20 cellular contexts compared by ENCODE assay signal in genomic region chr12:27778206-27778605, GRCh38. TPM values are rescaled to one million over a fixed set of nuclear protein-coding genes. Genes with fewer than 3 reads are reported as not detected.
DNase-seq lines count a peak whose midpoint lies in the region; ATAC-seq and TF ChIP-seq lines count a peak whose summit lies in the region.
"Had no signal": no experiment of that assay in that cellular context is flagged by ENCODE, and none has a peak within 500 bp of the region (broad histone marks: within the 10 kb centered on the region; RNA-seq: fewer than 3 reads in every experiment).

No MANE protein-coding gene starts in this region.

- H3K27me3 ChIP-seq in CD4-positive, alpha-beta memory T cell (ENCODE audit: insufficient read depth, low read length): no peaks in the 10 kb centered on the region
- H3K27me3 ChIP-seq in brain microvascular endothelial cell (replicated peaks): no peaks in the 10 kb centered on the region
- H3K27me3 ChIP-seq: BLaER1 had no signal

- no peak overlapping the region for H3K27ac Mint-ChIP-seq in T-helper 1 cell treated with Interleukin-12 subunit alpha and Interleukin-12 subunit beta and Interleukin-4 antibody, amounts not matched to agents 30 μg/mL and 1 μg/mL, for 36 hours
- peak overlapping the region in 2 of 7 donors; percentile 52 to 82 for H3K27ac Mint-ChIP-seq in CD4-positive, alpha-beta memory T cell
- no peak overlapping the region for H3K27ac Mint-ChIP-seq in activated T-helper 17 cell treated with anti-CD3 and anti-CD28 coated beads, Interleukin-2, amount 50 U/mL, for 72 hours
- H3K27ac Mint-ChIP-seq in naive thymus-derived CD8-positive, alpha-beta T cell: peak overlapping the region in 1 of 10 donors; percentile 71

- no peak for ATAC-seq in activated T-helper 17 cell treated with anti-CD3 and anti-CD28 coated beads, Interleukin-2, amount 50 U/mL, for 72 hours (replicated peaks)
- no peak for ATAC-seq in naive thymus-derived CD8-positive, alpha-beta T cell
- ATAC-seq in HG03097 (IDR thresholded peaks at IDR 0.05; ENCODE audit: low FRiP score, unreplicated experiment): no peak

- POLR2A ChIA-PET in CD4-positive, alpha-beta memory T cell (lab: Charles Lee; ENCODE audit: partially characterized antibody): no interaction called here
- POLR2A ChIA-PET in naive thymus-derived CD8-positive, alpha-beta T cell (lab: Charles Lee): no interaction called here

- H3K4me1 ChIP-seq in CD4-positive, alpha-beta memory T cell (ENCODE audit: insufficient read depth, low read length): peaks cover 26% of the 10 kb centered on the region

- H3K4me3 Mint-ChIP-seq in T-helper 1 cell treated with Interleukin-12 subunit alpha and Interleukin-12 subunit beta and Interleukin-4 antibody, amounts not matched to agents 30 μg/mL and 1 μg/mL, for 36 hours: peak overlapping the region; percentile 33
- peak overlapping the region in 6 of 8 donors; percentile 37 to 90 (median 70) for H3K4me3 Mint-ChIP-seq in CD4-positive, alpha-beta memory T cell
- H3K4me3 Mint-ChIP-seq in activated T-helper 17 cell treated with anti-CD3 and anti-CD28 coated beads, Interleukin-2, amount 50 U/mL, for 72 hours: peak overlapping the region; percentile 76
- peak overlapping the region in 6 of 10 donors; percentile 23 to 92 (median 90) for H3K4me3 Mint-ChIP-seq in naive thymus-derived CD8-positive, alpha-beta T cell

- no peaks in the 10 kb centered on the region for H3K9me3 Mint-ChIP-seq in T-helper 1 cell treated with Interleukin-12 subunit alpha and Interleukin-12 subunit beta and Interleukin-4 antibody, amounts not matched to agents 30 μg/mL and 1 μg/mL, for 36 hours
- no peaks in the 10 kb centered on the region for H3K9me3 Mint-ChIP-seq in CD4-positive, alpha-beta memory T cell
- no peaks in the 10 kb centered on the region for H3K9me3 Mint-ChIP-seq in activated T-helper 17 cell treated with anti-CD3 and anti-CD28 coated beads, Interleukin-2, amount 50 U/mL, for 72 hours
- no peaks in the 10 kb centered on the region for H3K9me3 Mint-ChIP-seq in naive thymus-derived CD8-positive, alpha-beta T cell

- no peak overlapping the region for H3K4me3 ChIP-seq in CD4-positive, alpha-beta memory T cell (ENCODE audit: low read length in 2 of 2)
- H3K4me3 ChIP-seq in brain microvascular endothelial cell (ENCODE audit: low read depth, low read length): no peak overlapping the region
- H3K4me3 ChIP-seq: BLaER1, prostate gland had no signal

- H3K9me3 ChIP-seq in CD4-positive, alpha-beta memory T cell (ENCODE audit: control insufficient read depth in 1 of 2, low read length in 2 of 2): no peaks in the 10 kb centered on the region
- H3K9me3 ChIP-seq: BLaER1, prostate gland had no signal

- intact Hi-C loops in CD4-positive, alpha-beta memory T cell (cut with micrococcal nuclease): no loop called here

- H3K36me3 ChIP-seq in CD4-positive, alpha-beta memory T cell (ENCODE audit: insufficient read depth, low read length): no peaks in the 10 kb centered on the region
- no peaks in the 10 kb centered on the region for H3K36me3 ChIP-seq in brain microvascular endothelial cell (replicated peaks)
- H3K36me3 ChIP-seq: prostate gland had no signal

- TF ChIP-seq CTCF in brain microvascular endothelial cell (IDR thresholded peaks at IDR 0.05; ENCODE audit: low read depth, low read length, missing control alignments): no peak

- in situ Hi-C loops in brain microvascular endothelial cell (cut with HindIII; ENCODE audit: low pct_ligation_motif_present, low sequenced_read_pairs): no loop called here

- CTCF ChIA-PET in CD4-positive, alpha-beta memory T cell (lab: Charles Lee; ENCODE audit: partially characterized antibody): no interaction called here

- H3K4me1 Mint-ChIP-seq in T-helper 1 cell treated with Interleukin-12 subunit alpha and Interleukin-12 subunit beta and Interleukin-4 antibody, amounts not matched to agents 30 μg/mL and 1 μg/mL, for 36 hours (ENCODE audit: low read depth): peaks cover 23% of the 10 kb centered on the region
- peaks cover 23 to 30% (median 27%) of the 10 kb centered on the region in 4 donors for H3K4me1 Mint-ChIP-seq in CD4-positive, alpha-beta memory T cell
- peaks cover 21% of the 10 kb centered on the region for H3K4me1 Mint-ChIP-seq in activated T-helper 17 cell treated with anti-CD3 and anti-CD28 coated beads, Interleukin-2, amount 50 U/mL, for 72 hours
- H3K4me1 Mint-ChIP-seq in naive thymus-derived CD8-positive, alpha-beta T cell: peaks cover 10 to 31% (median 26%) of the 10 kb centered on the region in 4 donors

- DNase-seq in T-helper 1 cell: no peak
- no peak for DNase-seq in CD4-positive, alpha-beta memory T cell
- no peak for DNase-seq in naive thymus-derived CD8-positive, alpha-beta T cell
- DNase-seq in brain microvascular endothelial cell: no peak
- DNase-seq in HuH-7.5 (ENCODE audit: low spot score): no peak
- DNase-seq: 8988T; DMS153; NCI-H526 treated with DMSO at 0.1 percent for 48 hours; small intestine; stimulated activated CD4-positive, alpha-beta T cell treated with anti-CD3 and anti-CD28 coated beads, Interleukin-4, amount 100 ng/mL, for 1 hour; T1000 had no signal

- no peak overlapping the region for H3K27ac ChIP-seq in CD4-positive, alpha-beta memory T cell (ENCODE audit: low read depth, low read length)
- H3K27ac ChIP-seq in brain microvascular endothelial cell: no peak overlapping the region
- H3K27ac ChIP-seq: BLaER1 had no signal

- peaks cover 20% of the 10 kb centered on the region for H3K36me3 Mint-ChIP-seq in T-helper 1 cell treated with Interleukin-12 subunit alpha and Interleukin-12 subunit beta and Interleukin-4 antibody, amounts not matched to agents 30 μg/mL and 1 μg/mL, for 36 hours (ENCODE audit: low read depth)
- H3K36me3 Mint-ChIP-seq in CD4-positive, alpha-beta memory T cell: peaks cover 3 to 6% of the 10 kb centered on the region in 2 donors
- H3K36me3 Mint-ChIP-seq in activated T-helper 17 cell treated with anti-CD3 and anti-CD28 coated beads, Interleukin-2, amount 50 U/mL, for 72 hours (ENCODE audit: low read depth): peaks cover 15% of the 10 kb centered on the region
- peaks cover 0 to 11% (median 0%) of the 10 kb centered on the region in 3 donors for H3K36me3 Mint-ChIP-seq in naive thymus-derived CD8-positive, alpha-beta T cell

- peaks cover 23% of the 10 kb centered on the region for H3K27me3 Mint-ChIP-seq in T-helper 1 cell treated with Interleukin-12 subunit alpha and Interleukin-12 subunit beta and Interleukin-4 antibody, amounts not matched to agents 30 μg/mL and 1 μg/mL, for 36 hours (ENCODE audit: low read depth)
- H3K27me3 Mint-ChIP-seq in CD4-positive, alpha-beta memory T cell: no peaks in the 10 kb centered on the region
- H3K27me3 Mint-ChIP-seq in activated T-helper 17 cell treated with anti-CD3 and anti-CD28 coated beads, Interleukin-2, amount 50 U/mL, for 72 hours: no peaks in the 10 kb centered on the region
- peaks cover 0 to 1% (median 0%) of the 10 kb centered on the region in 5 donors for H3K27me3 Mint-ChIP-seq in naive thymus-derived CD8-positive, alpha-beta T cell

RNA-seq across cellular contexts. Expression of gene KLHL42, which starts 1.8 kb away (rescaled TPM):
- 10 to 100 TPM; 19.4 to 20.5 TPM for total RNA-seq in CD4-positive, alpha-beta memory T cell
- polyA plus RNA-seq in CD4-positive, alpha-beta memory T cell: 10 to 100 TPM; 10.8 to 12.6 TPM
- total RNA-seq in activated T-helper 17 cell treated with anti-CD3 and anti-CD28 coated beads, Interleukin-2, amount 50 U/mL, for 72 hours: 10 to 100 TPM in 1 of 2 donors, 1 to 10 TPM in 1; 9.6 to 12.2 TPM
- total RNA-seq in naive thymus-derived CD8-positive, alpha-beta T cell: 10 to 100 TPM; 20.9 to 25.7 TPM
- polyA plus RNA-seq in naive thymus-derived CD8-positive, alpha-beta T cell: 10 to 100 TPM in 2 of 3 donors, 1 to 10 TPM in 1; 8.5 to 11.3 (median 11.0) TPM

RNA-seq across cellular contexts. Expression of gene MANSC4, which starts 1.8 kb away (rescaled TPM):
- not detected for total RNA-seq in CD4-positive, alpha-beta memory T cell
- under 1 TPM in 1 of 2 donors, not detected in 1; 0.32 TPM for polyA plus RNA-seq in CD4-positive, alpha-beta memory T cell
- total RNA-seq in activated T-helper 17 cell treated with anti-CD3 and anti-CD28 coated beads, Interleukin-2, amount 50 U/mL, for 72 hours: not detected
- total RNA-seq in naive thymus-derived CD8-positive, alpha-beta T cell: not detected
- not detected for polyA plus RNA-seq in naive thymus-derived CD8-positive, alpha-beta T cell
- total RNA-seq: chondrocyte, HT1080, lung microvascular endothelial cell, OCI-LY7, prostate gland had no signal
- polyA plus RNA-seq: small intestine had no signal

Comparison
In these comparisons a context has a peak if more than half of its experiments do, and no peak if none do; other contexts are left out.
1. H3K4me3 Mint-ChIP-seq: peak in every context shown above with its lines; median percentile 90 in naive thymus-derived CD8-positive, alpha-beta T cell; 76 in activated T-helper 17 cell treated with anti-CD3 and anti-CD28 coated beads, Interleukin-2, amount 50 U/mL, for 72 hours; 70 in CD4-positive, alpha-beta memory T cell; 33 in T-helper 1 cell treated with Interleukin-12 subunit alpha and Interleukin-12 subunit beta and Interleukin-4 antibody, amounts not matched to agents 30 μg/mL and 1 μg/mL, for 36 hours.